5 cellular contexts compared by ENCODE assay signal in genomic region chr10:33993917-33994316, GRCh38.
"Had no signal": no experiment of that assay in that cellular context is flagged by ENCODE, and none has a peak within 500 bp of the region (broad histone marks: within the 10 kb centered on the region; RNA-seq: fewer than 3 reads in every experiment).

No MANE protein-coding gene starts in this region.

- ATAC-seq: HepG2, K562 had no signal

- H3K4me3 Mint-ChIP-seq: IgD-negative memory B cell had no signal

- H3K27ac Mint-ChIP-seq: IgD-negative memory B cell had no signal

- H3K4me3 ChIP-seq: K562 had no signal

- H3K36me3 Mint-ChIP-seq: IgD-negative memory B cell had no signal

- H3K27ac ChIP-seq: HL-60 had no signal

- H3K27me3 Mint-ChIP-seq: IgD-negative memory B cell had no signal

- DNase-seq: IMR-90 had no signal
